In the genomic region with DNA sequence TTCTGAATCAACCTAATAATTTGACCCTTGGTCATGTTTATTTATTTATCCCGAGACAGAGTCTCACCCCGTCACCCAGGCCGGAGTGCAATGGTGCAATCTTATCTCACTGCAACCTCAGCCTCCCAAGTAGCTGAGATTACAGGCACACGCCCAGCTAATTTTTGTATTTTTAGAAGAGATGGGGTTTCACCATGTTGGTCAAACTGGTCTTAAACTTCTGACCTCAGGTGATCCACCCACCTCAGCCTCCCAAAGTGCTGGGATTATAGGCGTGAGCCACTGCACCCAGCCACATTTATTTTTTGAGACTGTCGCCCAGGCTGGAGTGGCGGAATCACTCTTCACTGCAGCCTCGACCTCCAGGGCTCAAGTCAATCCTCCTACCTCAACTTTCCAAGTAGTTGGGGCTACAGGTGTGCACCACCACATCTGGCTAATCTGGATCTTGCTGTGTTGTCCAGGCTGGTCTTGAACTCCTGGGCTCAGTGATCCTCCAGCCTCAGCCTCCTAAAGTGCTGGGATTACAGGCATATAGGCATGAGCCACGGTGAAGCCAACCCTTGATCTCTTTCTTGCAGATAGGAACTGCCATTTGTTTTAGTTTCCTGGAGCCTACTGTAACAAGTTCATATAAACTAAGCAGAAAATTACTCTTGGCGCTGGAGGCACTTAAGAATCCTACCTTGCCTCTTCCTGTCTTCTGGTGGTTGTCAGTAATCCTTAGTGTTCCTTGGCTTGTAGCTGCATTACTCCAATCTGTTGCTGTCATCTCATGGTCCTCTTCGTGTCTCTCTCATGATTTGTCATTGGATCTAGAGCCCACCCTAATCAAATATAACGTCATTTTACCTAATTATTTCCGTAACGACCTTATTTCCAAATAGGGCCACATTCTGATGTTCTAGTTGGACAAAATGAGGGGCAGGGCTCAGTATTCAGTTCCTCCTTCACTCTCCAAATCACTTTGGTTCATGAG, we compare ENCODE assay signal across 10 cellular contexts. TPM values are rescaled to one million over a fixed set of nuclear protein-coding genes. Genes with fewer than 3 reads are reported as not detected.
DNase-seq lines count a peak whose midpoint lies in the region; ATAC-seq and TF ChIP-seq lines count a peak whose summit lies in the region.
"Had no signal": no experiment of that assay in that cellular context is flagged by ENCODE, and none has a peak within 500 bp of the region (broad histone marks: within the 10 kb centered on the region; RNA-seq: fewer than 3 reads in every experiment).

No MANE protein-coding gene starts in this region.

- H3K27ac ChIP-seq in DOHH2 (ENCODE audit: low read depth, low read length) (peak overlapping the region; percentile 80), MM.1S (ENCODE audit: low read length) (no peak overlapping the region)
- H3K27ac ChIP-seq: thoracic aorta had no signal

- H3K27ac Mint-ChIP-seq in naive thymus-derived CD8-positive, alpha-beta T cell: peak overlapping the region; percentile 25 to 100 (median 98)

- H3K4me3 ChIP-seq in DOHH2 (ENCODE audit: low read length) (peak overlapping the region; percentile 93), MM.1S (ENCODE audit: low read length) (no peak overlapping the region), cardiac fibroblast (replicated peaks in 1 of 2; ENCODE audit: low read depth in 2 of 2, low read length in 2 of 2) (peak overlapping the region; percentile 21 to 95)

- peaks cover 0 to 57% (median 4%) of the 10 kb centered on the region in 3 donors for H3K36me3 Mint-ChIP-seq in naive thymus-derived CD8-positive, alpha-beta T cell

- H3K4me2 ChIP-seq in DOHH2 (ENCODE audit: low read length): peak overlapping the region; percentile 99
- peak overlapping the region; percentile 71; the same call in 1 of the 2 replicates for H3K4me2 ChIP-seq in MM.1S (ENCODE audit: low read depth, low read length)

- POLR2A ChIA-PET in naive thymus-derived CD8-positive, alpha-beta T cell (lab: Charles Lee): interaction anchor here (1.1 kb wide), 1 partner anchor 25 kb away, joined by 3 read pairs; the partner anchor contains the start of gene RGL2

- H3K79me2 ChIP-seq in DOHH2 (ENCODE audit: control insufficient read depth, low read length) (peaks cover 66% of the 10 kb centered on the region), MM.1S (ENCODE audit: low read length) (peaks cover 60% of the 10 kb centered on the region)

- no peak overlapping the region for H3K9ac ChIP-seq in MM.1S (ENCODE audit: low read length)

- no peaks in the 10 kb centered on the region for H3K9me2 ChIP-seq in DOHH2 (replicated peaks; ENCODE audit: control insufficient read depth, low read length)
- H3K9me2 ChIP-seq in MM.1S (replicated peaks; ENCODE audit: insufficient read depth, low read length): no peaks in the 10 kb centered on the region

- H3F3A ChIP-seq in DOHH2 (ENCODE audit: control insufficient read depth, insufficient read depth) (peaks cover 66% of the 10 kb centered on the region), MM.1S (ENCODE audit: insufficient read depth, low read length) (peaks cover 64% of the 10 kb centered on the region)

- H3K27me3 Mint-ChIP-seq in naive thymus-derived CD8-positive, alpha-beta T cell: no peaks in the 10 kb centered on the region

- H3K9me3 Mint-ChIP-seq in naive thymus-derived CD8-positive, alpha-beta T cell: no peaks in the 10 kb centered on the region

- TF ChIP-seq CTCF in DOHH2 (IDR thresholded peaks at IDR 0.05; ENCODE audit: low read depth, low read length, poor library complexity, severe bottlenecking): no peak
- TF ChIP-seq CTCF in MM.1S (IDR thresholded peaks at IDR 0.05; ENCODE audit: low read length): no peak
- TF ChIP-seq CTCF in cardiac fibroblast (IDR thresholded peaks at IDR 0.05; ENCODE audit: low read depth, low read length): no peak

- H4K20me1 ChIP-seq in DOHH2 (ENCODE audit: control insufficient read depth, insufficient read depth, low read depth, low read length): peaks cover 25% of the 10 kb centered on the region
- peaks cover 25% of the 10 kb centered on the region for H4K20me1 ChIP-seq in MM.1S (ENCODE audit: insufficient read depth, low read length)

- H3K4me3 Mint-ChIP-seq in naive thymus-derived CD8-positive, alpha-beta T cell: peak overlapping the region; percentile 50 to 99 (median 96)

- H3K9me3 ChIP-seq in DOHH2 (ENCODE audit: control insufficient read depth, insufficient read depth, low read length): no peaks in the 10 kb centered on the region
- H3K9me3 ChIP-seq in MM.1S (replicated peaks; ENCODE audit: insufficient read depth, low read length): no peaks in the 10 kb centered on the region
- H3K9me3 ChIP-seq: thoracic aorta had no signal

- H3K4me1 Mint-ChIP-seq in naive thymus-derived CD8-positive, alpha-beta T cell: peaks cover 39 to 88% (median 79%) of the 10 kb centered on the region in 4 donors

- H2AFZ ChIP-seq in MM.1S (ENCODE audit: low read length): no peak overlapping the region

- H3K27me3 ChIP-seq in DOHH2 (ENCODE audit: control insufficient read depth, low read length): no peaks in the 10 kb centered on the region
- H3K27me3 ChIP-seq in MM.1S (replicated peaks; ENCODE audit: insufficient read depth, low read length): no peaks in the 10 kb centered on the region

- peaks cover 82% of the 10 kb centered on the region for H3K36me3 ChIP-seq in DOHH2 (ENCODE audit: control insufficient read depth, low read length)
- H3K36me3 ChIP-seq in MM.1S (replicated peaks; ENCODE audit: insufficient read depth, low read length): peaks cover 7% of the 10 kb centered on the region; the same call in 1 of the 2 replicates

- ATAC-seq in naive thymus-derived CD8-positive, alpha-beta T cell: no peak
- ATAC-seq in GM18519 (IDR thresholded peaks at IDR 0.05; ENCODE audit: low FRiP score, unreplicated experiment) (no peak), GM19023 (IDR thresholded peaks at IDR 0.05; ENCODE audit: unreplicated experiment) (no peak), HG03520 (IDR thresholded peaks at IDR 0.05; ENCODE audit: unreplicated experiment) (no peak)

- DNase-seq in MM.1S: no peak
- DNase-seq in cardiac fibroblast (ENCODE audit: low read depth in 2 of 2): no peak
- no peak for DNase-seq in naive thymus-derived CD8-positive, alpha-beta T cell
- DNase-seq in T-helper 9 cell: no peak

- H3K4me1 ChIP-seq in DOHH2 (ENCODE audit: control insufficient read depth, low read length): peaks cover 62% of the 10 kb centered on the region
- peaks cover 9% of the 10 kb centered on the region for H3K4me1 ChIP-seq in MM.1S (ENCODE audit: low read length)

RNA-seq across cellular contexts. Expression of gene RPS18, which starts 2.3 kb away (rescaled TPM):
- total RNA-seq in naive thymus-derived CD8-positive, alpha-beta T cell: 1,000 to 10,000 TPM; 4,620 to 4,686 TPM
- polyA plus RNA-seq in naive thymus-derived CD8-positive, alpha-beta T cell: over 10,000 TPM in 2 of 3 donors, 1,000 to 10,000 TPM in 1; 9,896 to 11,320 (median 11,293) TPM

RNA-seq across cellular contexts. Expression of gene VPS52, which starts 2.5 kb away (rescaled TPM):
- 100 to 1,000 TPM; 116 TPM for total RNA-seq in naive thymus-derived CD8-positive, alpha-beta T cell
- polyA plus RNA-seq in naive thymus-derived CD8-positive, alpha-beta T cell: 10 to 100 TPM in 2 of 3 donors, 1 to 10 TPM in 1; 9.3 to 19.3 (median 15.2) TPM

RNA-seq across cellular contexts. Expression of gene B3GALT4, which starts 2.7 kb away (rescaled TPM):
- total RNA-seq in naive thymus-derived CD8-positive, alpha-beta T cell: 10 to 100 TPM; 37.8 to 41.9 TPM
- polyA plus RNA-seq in naive thymus-derived CD8-positive, alpha-beta T cell: 10 to 100 TPM; 14.5 to 20.4 (median 18.7) TPM
- total RNA-seq: M059J had no signal

RNA-seq across cellular contexts. Expression of gene WDR46, which starts 14.8 kb away (rescaled TPM):
- 10 to 100 TPM; 53.3 to 59.0 TPM for total RNA-seq in naive thymus-derived CD8-positive, alpha-beta T cell
- polyA plus RNA-seq in naive thymus-derived CD8-positive, alpha-beta T cell: 10 to 100 TPM; 71.3 to 83.7 (median 74.1) TPM

RNA-seq across cellular contexts. Expression of gene PFDN6, which starts 15.2 kb away (rescaled TPM):
- 10 to 100 TPM; 30.4 to 36.6 TPM for total RNA-seq in naive thymus-derived CD8-positive, alpha-beta T cell
- 10 to 100 TPM; 33.4 to 38.2 (median 35.5) TPM for polyA plus RNA-seq in naive thymus-derived CD8-positive, alpha-beta T cell
